In genomic region chr7:137484326-137484725, GRCh38 we compare ENCODE assay signal across 21 cellular contexts.
"Had no signal": no experiment of that assay in that cellular context is flagged by ENCODE, and none has a peak within 500 bp of the region (broad histone marks: within the 10 kb centered on the region; RNA-seq: fewer than 3 reads in every experiment).

No MANE protein-coding gene starts in this region.

- H3K9me3 ChIP-seq: SJSA1 had no signal

- H3K27me3 ChIP-seq: SJSA1 had no signal

- FAIRE-seq: HepG2, K562, RCC 7860 had no signal

- DNase-seq: Kasumi-1, MM.1S, NCI-H1092 treated with DMSO at 0.1 percent for 48 hours, NCI-H1436, NCI-H187, NCI-H2029 treated with DMSO at 0.1 percent for 48 hours, NCI-H2171 treated with DMSO at 0.1 percent for 48 hours, NCI-H345, NCI-H446 treated with DMSO at 0.1 percent for 48 hours, NCI-H510A treated with DMSO at 0.1 percent for 48 hours, NCI-H526, Right ventricle myocardium superior, RPMI8226, SIG-M5 had no signal

- H3K4me3 ChIP-seq: K562, SJSA1, SK-N-MC had no signal

- H3K27ac Mint-ChIP-seq: IgD-negative memory B cell had no signal

- H3K4me2 ChIP-seq: KMS-11 had no signal

- ATAC-seq: HepG2, K562 had no signal

- H3K36me3 Mint-ChIP-seq: IgD-negative memory B cell had no signal

- H3K4me1 Mint-ChIP-seq: IgD-negative memory B cell had no signal

- H3K9ac ChIP-seq: KMS-11 had no signal

- H3K27me3 Mint-ChIP-seq: IgD-negative memory B cell had no signal

- H3K4me1 ChIP-seq: SJSA1 had no signal

- H3K36me3 ChIP-seq: SJSA1 had no signal

- H3K4me3 Mint-ChIP-seq: IgD-negative memory B cell had no signal

- H3K27ac ChIP-seq: KMS-11, SJSA1, SK-N-MC had no signal
